Comparison of ENCODE assay signal across 24 cellular contexts in genomic region chr15:87419341-87419740, GRCh38.
DNase-seq lines count a peak whose midpoint lies in the region; ATAC-seq, FAIRE-seq and TF ChIP-seq lines count a peak whose summit lies in the region.
"Had no signal": no experiment of that assay in that cellular context is flagged by ENCODE, and none has a peak within 500 bp of the region (broad histone marks: within the 10 kb centered on the region; RNA-seq: fewer than 3 reads in every experiment).

No MANE protein-coding gene starts in this region.

- no peaks in the 10 kb centered on the region for H3K9me3 ChIP-seq in mammary epithelial cell (replicated peaks; ENCODE audit: insufficient read depth, low read length)
- H3K9me3 ChIP-seq in breast epithelium: no peaks in the 10 kb centered on the region
- H3K9me3 ChIP-seq in astrocyte (ENCODE audit: insufficient read depth, low read depth, low read length): no peaks in the 10 kb centered on the region
- H3K9me3 ChIP-seq in SJCRH30 (replicated peaks): no peaks in the 10 kb centered on the region
- H3K9me3 ChIP-seq: BLaER1 had no signal

- H3K36me3 ChIP-seq in mammary epithelial cell (ENCODE audit: insufficient read depth, low read length): no peaks in the 10 kb centered on the region
- no peaks in the 10 kb centered on the region for H3K36me3 ChIP-seq in breast epithelium
- no peaks in the 10 kb centered on the region for H3K36me3 ChIP-seq in astrocyte (ENCODE audit: insufficient read depth, low read length)
- H3K36me3 ChIP-seq in SJCRH30: no peaks in the 10 kb centered on the region
- H3K36me3 ChIP-seq: BLaER1 had no signal

- CTCF ChIA-PET in mammary epithelial cell (lab: Charles Lee; ENCODE audit: low non-redundant PET): no interaction called here
- CTCF ChIA-PET in activated CD8-positive, alpha-beta T cell treated with anti-CD3 and anti-CD28 coated beads, Interleukin-2, amount 10 ng/mL, durations not matched to agents 7 days and 5 days (lab: Charles Lee): no interaction called here

- H3K9ac ChIP-seq in mammary epithelial cell (ENCODE audit: insufficient read depth, low read length) (no peak overlapping the region), astrocyte (ENCODE audit: low read length) (no peak overlapping the region)
- H3K9ac ChIP-seq: BLaER1 had no signal

- TF ChIP-seq POLR2A in breast epithelium (IDR thresholded peaks at IDR 0.05): no peak

- no TSS peak for BruUV-seq in mammary epithelial cell (replicated peaks; lab: Mats Ljungman, UMichigan)

- no peak overlapping the region for H3K27ac Mint-ChIP-seq in astrocyte (ENCODE audit: unreplicated experiment)
- H3K27ac Mint-ChIP-seq in activated CD8-positive, alpha-beta T cell treated with anti-CD3 and anti-CD28 coated beads, Interleukin-2, amount 10 ng/mL, durations not matched to agents 7 days and 5 days: no peak overlapping the region
- H3K27ac Mint-ChIP-seq: CD4-positive, CD25-positive, alpha-beta regulatory T cell had no signal

- in situ Hi-C loops in mammary epithelial cell (cut with MboI; ENCODE audit: low sequenced_read_pairs in 2 of 2): no loop called here

- H3K4me2 ChIP-seq in mammary epithelial cell (ENCODE audit: insufficient read depth, low read depth, low read length): no peak overlapping the region
- no peak overlapping the region for H3K4me2 ChIP-seq in astrocyte (ENCODE audit: low read length)
- H3K4me2 ChIP-seq: BLaER1, PC-9 had no signal

- TF ChIP-seq CTCF in mammary epithelial cell (conservative IDR thresholded peaks at IDR 0.05 in 1 of 2, IDR thresholded peaks at IDR 0.05 in 1 of 2; ENCODE audit: extremely low read depth in 1 of 2, insufficient read depth in 1 of 2, low read depth in 1 of 2, low read length in 2 of 2) (no peak), breast epithelium (IDR thresholded peaks at IDR 0.05) (no peak), astrocyte (IDR thresholded peaks at IDR 0.05; ENCODE audit: insufficient read depth, low read depth, low read length) (no peak)

- no peak overlapping the region for H3K4me3 ChIP-seq in mammary epithelial cell (replicated peaks in 1 of 3; ENCODE audit: insufficient read depth in 1 of 3, low read depth in 2 of 3, low read length in 3 of 3)
- no peak overlapping the region for H3K4me3 ChIP-seq in breast epithelium
- no peak overlapping the region for H3K4me3 ChIP-seq in astrocyte (ENCODE audit: insufficient read depth, low read depth, low read length)
- no peak overlapping the region for H3K4me3 ChIP-seq in SJCRH30
- H3K4me3 ChIP-seq: BLaER1, PC-9, SK-N-MC had no signal

- intact Hi-C loops in mammary epithelial cell (cut with micrococcal nuclease) (no loop called here), breast epithelium (cut with DNase I; ENCODE audit: low total_unique reads) (no loop called here)

- dilution Hi-C loops in mammary epithelial cell (cut with HindIII; ENCODE audit: low sequenced_read_pairs): no loop called here

- 80% methylated on average over 1 of the region's 1 CpG for WGBS in mammary epithelial cell (ENCODE audit: low coverage, missing lambda C conversion rate)

- FAIRE-seq in astrocyte (lab: Jason Lieb, UNC): peak; percentile 13
- FAIRE-seq: GM19239, H54 had no signal

- H3K36me3 Mint-ChIP-seq in astrocyte (ENCODE audit: low read depth, unreplicated experiment): no peaks in the 10 kb centered on the region
- no peaks in the 10 kb centered on the region for H3K36me3 Mint-ChIP-seq in activated CD8-positive, alpha-beta T cell treated with anti-CD3 and anti-CD28 coated beads, Interleukin-2, amount 10 ng/mL, durations not matched to agents 7 days and 5 days (ENCODE audit: low read depth)
- H3K36me3 Mint-ChIP-seq: CD4-positive, CD25-positive, alpha-beta regulatory T cell had no signal

- no peaks in the 10 kb centered on the region for H3K79me2 ChIP-seq in mammary epithelial cell (ENCODE audit: insufficient read depth, low read length)
- no peaks in the 10 kb centered on the region for H3K79me2 ChIP-seq in astrocyte (ENCODE audit: insufficient read depth, low read length)

- no peaks in the 10 kb centered on the region for H3K4me1 Mint-ChIP-seq in astrocyte (ENCODE audit: low read depth, unreplicated experiment)
- H3K4me1 Mint-ChIP-seq in activated CD8-positive, alpha-beta T cell treated with anti-CD3 and anti-CD28 coated beads, Interleukin-2, amount 10 ng/mL, durations not matched to agents 7 days and 5 days (ENCODE audit: low read depth): no peaks in the 10 kb centered on the region
- H3K4me1 Mint-ChIP-seq: CD4-positive, CD25-positive, alpha-beta regulatory T cell had no signal

- no peaks in the 10 kb centered on the region for H3K27me3 ChIP-seq in mammary epithelial cell (ENCODE audit: insufficient read depth, low read length)
- H3K27me3 ChIP-seq in breast epithelium: no peaks in the 10 kb centered on the region
- H3K27me3 ChIP-seq in astrocyte (ENCODE audit: insufficient read depth, low read length): no peaks in the 10 kb centered on the region
- no peaks in the 10 kb centered on the region for H3K27me3 ChIP-seq in SJCRH30
- H3K27me3 ChIP-seq: BLaER1 had no signal

- H3K9me3 Mint-ChIP-seq in astrocyte (ENCODE audit: unreplicated experiment): no peaks in the 10 kb centered on the region
- H3K9me3 Mint-ChIP-seq in activated CD8-positive, alpha-beta T cell treated with anti-CD3 and anti-CD28 coated beads, Interleukin-2, amount 10 ng/mL, durations not matched to agents 7 days and 5 days (ENCODE audit: insufficient read depth): no peaks in the 10 kb centered on the region

- H3K4me1 ChIP-seq in mammary epithelial cell (ENCODE audit: insufficient read depth, low read length) (peaks cover 8% of the 10 kb centered on the region), breast epithelium (no peaks in the 10 kb centered on the region), astrocyte (ENCODE audit: insufficient read depth, low read length) (no peaks in the 10 kb centered on the region), SJCRH30 (no peaks in the 10 kb centered on the region)
- H3K4me1 ChIP-seq: BLaER1 had no signal

- H3K27me3 Mint-ChIP-seq in astrocyte (ENCODE audit: low read depth, unreplicated experiment): peaks cover under 1% of the 10 kb centered on the region
- H3K27me3 Mint-ChIP-seq in activated CD8-positive, alpha-beta T cell treated with anti-CD3 and anti-CD28 coated beads, Interleukin-2, amount 10 ng/mL, durations not matched to agents 7 days and 5 days (ENCODE audit: low read depth): no peaks in the 10 kb centered on the region
- H3K27me3 Mint-ChIP-seq: CD4-positive, CD25-positive, alpha-beta regulatory T cell had no signal

- H2AFZ ChIP-seq in mammary epithelial cell (ENCODE audit: low read depth, low read length) (no peak overlapping the region), astrocyte (ENCODE audit: low read depth, low read length) (no peak overlapping the region)
- H2AFZ ChIP-seq: PC-9 had no signal

- H3K27ac ChIP-seq in mammary epithelial cell (ENCODE audit: insufficient read depth, low read depth, low read length): no peak overlapping the region
- no peak overlapping the region for H3K27ac ChIP-seq in breast epithelium
- H3K27ac ChIP-seq in astrocyte (ENCODE audit: low read depth, low read length): no peak overlapping the region
- no peak overlapping the region for H3K27ac ChIP-seq in SJCRH30
- H3K27ac ChIP-seq: 22Rv1, BLaER1, PC-9, SK-N-MC had no signal

- no peak overlapping the region for H3K4me3 Mint-ChIP-seq in astrocyte (ENCODE audit: unreplicated experiment)
- H3K4me3 Mint-ChIP-seq in activated CD8-positive, alpha-beta T cell treated with anti-CD3 and anti-CD28 coated beads, Interleukin-2, amount 10 ng/mL, durations not matched to agents 7 days and 5 days: no peak overlapping the region
- H3K4me3 Mint-ChIP-seq: CD4-positive, CD25-positive, alpha-beta regulatory T cell had no signal

- POLR2A ChIA-PET in activated CD8-positive, alpha-beta T cell treated with anti-CD3 and anti-CD28 coated beads, Interleukin-2, amount 10 ng/mL, durations not matched to agents 7 days and 5 days (lab: Charles Lee): no interaction called here

- DNase-seq in mammary epithelial cell (peak; percentile 12), breast epithelium (ENCODE audit: low spot score in 2 of 2) (no peak), HT1080 (ENCODE audit: low read depth) (peak; percentile 3), astrocyte (ENCODE audit: low read depth) (no peak), SJCRH30 (no peak)
- no peak for DNase-seq in effector CD8-positive, alpha-beta T cell (lab: John Stamatoyannopoulos, UW)
- DNase-seq in activated CD8-positive, alpha-beta T cell treated with anti-CD3 and anti-CD28 coated beads, Interleukin-2, amount 10 ng/mL, durations not matched to agents 7 days and 5 days: no peak
- DNase-seq: CD4-positive, CD25-positive, alpha-beta regulatory T cell; DMS153; GDM1; KBM-7; NCI-H1048; NCI-H1694; NCI-H2081; NCI-H2227 treated with DMSO at 0.1 percent for 48 hours; NCI-H526 treated with DMSO at 0.1 percent for 48 hours; PC-9; SHP77 treated with DMSO at 0.1 percent for 48 hours had no signal

- no peak for ATAC-seq in HG02642 (IDR thresholded peaks at IDR 0.05; ENCODE audit: poor library complexity, unreplicated experiment)
- ATAC-seq in activated CD8-positive, alpha-beta T cell treated with anti-CD3 and anti-CD28 coated beads, Interleukin-2, amount 10 ng/mL, durations not matched to agents 7 days and 5 days: no peak

- H4K20me1 ChIP-seq in mammary epithelial cell (ENCODE audit: insufficient read depth, low read length): no peaks in the 10 kb centered on the region
- no peaks in the 10 kb centered on the region for H4K20me1 ChIP-seq in astrocyte (ENCODE audit: insufficient read depth, low read length)
- H4K20me1 ChIP-seq: BLaER1 had no signal

Comparison
In these comparisons a context has a peak if more than half of its experiments do, and no peak if none do; other contexts are left out.
1. DNase-seq: peak in mammary epithelial cell (single experiment) and HT1080 (single experiment); none in breast epithelium (0 of 2), astrocyte (single experiment), effector CD8-positive, alpha-beta T cell (single experiment), SJCRH30 (0 of 2) and activated CD8-positive, alpha-beta T cell treated with anti-CD3 and anti-CD28 coated beads, Interleukin-2, amount 10 ng/mL, durations not matched to agents 7 days and 5 days (single experiment).